27 cellular contexts compared by ENCODE assay signal in the genomic region with DNA sequence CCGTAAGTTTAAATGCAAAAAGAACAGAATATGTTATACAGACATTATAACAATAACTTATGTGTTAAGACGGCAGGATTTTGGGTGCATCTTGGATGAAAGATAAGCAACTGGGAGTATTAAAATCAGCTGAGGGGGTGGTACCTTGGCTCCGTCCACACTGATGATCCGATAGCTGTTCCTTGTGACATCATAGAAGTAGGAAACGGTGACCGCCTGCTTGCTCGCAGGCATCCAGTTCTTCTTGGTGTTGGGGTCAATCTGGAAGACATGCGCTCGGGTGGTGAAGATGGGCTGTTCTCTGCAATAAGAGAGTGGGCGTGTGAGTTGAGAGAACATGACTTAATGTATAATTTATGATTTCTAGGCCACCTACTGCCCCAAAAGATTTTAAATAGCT.
"Had no signal": no experiment of that assay in that cellular context is flagged by ENCODE, and none has a peak within 500 bp of the region (broad histone marks: within the 10 kb centered on the region; RNA-seq: fewer than 3 reads in every experiment).

No MANE protein-coding gene starts in this region.

- ATAC-seq: mucosa of descending colon; naive thymus-derived CD4-positive, alpha-beta T cell; natural killer cell treated with Interleukin-12 subunit alpha and Interleukin-12 subunit beta and Interleukin-15 and Interleukin-18, amount 100 ng/mL, for 72 hours; right lobe of liver; stimulated activated memory B cell treated with anti-CD40 and anti-IgM and Interleukin-4, amounts not matched to agents 10 μg/mL and 1 μg/mL and 100 μg/mL, for 72 hours; stimulated activated naive CD8-positive, alpha-beta T cell treated with anti-CD3 and anti-CD28 coated beads, Interleukin-15, amount 100 ng/mL, for 72 hours had no signal

- H3K4me1 ChIP-seq: right atrium auricular region, vagina had no signal

- H3K27ac Mint-ChIP-seq: immature natural killer cell; naive thymus-derived CD4-positive, alpha-beta T cell; natural killer cell treated with Interleukin-12 subunit alpha and Interleukin-12 subunit beta and Interleukin-15 and Interleukin-18, amount 100 ng/mL, for 72 hours; progenitor cell of endocrine pancreas; stimulated activated memory B cell treated with anti-CD40 and anti-IgM and Interleukin-4, amounts not matched to agents 10 μg/mL and 1 μg/mL and 100 μg/mL, for 72 hours; stimulated activated naive CD8-positive, alpha-beta T cell treated with anti-CD3 and anti-CD28 coated beads, Interleukin-15, amount 100 ng/mL, for 72 hours; type B pancreatic cell had no signal

- DNase-seq: hypothalamus; immature natural killer cell; kidney; left ventricle myocardium inferior; mesendoderm; midbrain; mucosa of descending colon; naive thymus-derived CD4-positive, alpha-beta T cell; ovary; right lobe of liver; stimulated activated CD4-positive, alpha-beta T cell treated with anti-CD3 and anti-CD28 coated beads, Interleukin-1b, Interleukin-23, amount 100 ng/mL, for 48 hours; stimulated activated CD4-positive, alpha-beta T cell treated with anti-CD3 and anti-CD28 coated beads, Interleukin-2, amount 100 ng/mL, for 48 hours; stimulated activated CD4-positive, alpha-beta T cell treated with anti-CD3 and anti-CD28 coated beads, Interleukin-4, amount 100 ng/mL, for 4 hours; stimulated activated CD8-positive, alpha-beta memory T cell treated with anti-CD3 and anti-CD28 coated beads, Interleukin-4, amount 100 ng/mL, for 48 hours; stimulated activated naive CD4-positive, alpha-beta T cell treated with Interleukin-2 at 50 U/mL for 16 hours; stimulated activated naive CD8-positive, alpha-beta T cell treated with anti-CD3 and anti-CD28 coated beads, Interleukin-15, amount 100 ng/mL, for 72 hours; substantia nigra had no signal

- H3K4me3 ChIP-seq: left ventricle myocardium inferior, lung, mucosa of descending colon, ovary, right atrium auricular region, right lobe of liver, smooth muscle cell, tibial nerve, vagina had no signal

- H3K4me2 ChIP-seq: smooth muscle cell had no signal

- H3K27me3 ChIP-seq: ovary, right atrium auricular region, right lobe of liver, tibial nerve, vagina had no signal

- H3K9me3 ChIP-seq: left ventricle myocardium inferior, mucosa of descending colon, ovary, right atrium auricular region, right lobe of liver, tibial nerve, vagina had no signal

- H3K27me3 Mint-ChIP-seq: natural killer cell treated with Interleukin-12 subunit alpha and Interleukin-12 subunit beta and Interleukin-15 and Interleukin-18, amount 100 ng/mL, for 72 hours; progenitor cell of endocrine pancreas; stimulated activated memory B cell treated with anti-CD40 and anti-IgM and Interleukin-4, amounts not matched to agents 10 μg/mL and 1 μg/mL and 100 μg/mL, for 72 hours; stimulated activated naive CD8-positive, alpha-beta T cell treated with anti-CD3 and anti-CD28 coated beads, Interleukin-15, amount 100 ng/mL, for 72 hours; type B pancreatic cell had no signal

- H3K27ac ChIP-seq: left ventricle myocardium inferior, ovary, right atrium auricular region, right lobe of liver, tibial nerve, vagina had no signal

- H3K36me3 Mint-ChIP-seq: natural killer cell treated with Interleukin-12 subunit alpha and Interleukin-12 subunit beta and Interleukin-15 and Interleukin-18, amount 100 ng/mL, for 72 hours had no signal

- H3K4me3 Mint-ChIP-seq: immature natural killer cell; naive thymus-derived CD4-positive, alpha-beta T cell; natural killer cell treated with Interleukin-12 subunit alpha and Interleukin-12 subunit beta and Interleukin-15 and Interleukin-18, amount 100 ng/mL, for 72 hours; stimulated activated memory B cell treated with anti-CD40 and anti-IgM and Interleukin-4, amounts not matched to agents 10 μg/mL and 1 μg/mL and 100 μg/mL, for 72 hours; stimulated activated naive CD8-positive, alpha-beta T cell treated with anti-CD3 and anti-CD28 coated beads, Interleukin-15, amount 100 ng/mL, for 72 hours; type B pancreatic cell had no signal

- FAIRE-seq: islet of Langerhans, kidney had no signal

- H3K36me3 ChIP-seq: left ventricle myocardium inferior, ovary, right atrium auricular region, vagina had no signal

- H3K4me1 Mint-ChIP-seq: immature natural killer cell; naive thymus-derived CD4-positive, alpha-beta T cell; stimulated activated naive CD8-positive, alpha-beta T cell treated with anti-CD3 and anti-CD28 coated beads, Interleukin-15, amount 100 ng/mL, for 72 hours had no signal
